Comparison of ENCODE assay signal across 13 cellular contexts in genomic region chr10:96675846-96676245, GRCh38. TPM values are rescaled to one million over a fixed set of nuclear protein-coding genes. Genes with fewer than 3 reads are reported as not detected.
"Had no signal": no experiment of that assay in that cellular context is flagged by ENCODE, and none has a peak within 500 bp of the region (broad histone marks: within the 10 kb centered on the region; RNA-seq: fewer than 3 reads in every experiment).

No MANE protein-coding gene starts in this region.

- DNase-seq: activated CD4-positive, alpha-beta T cell treated with anti-CD3 and anti-CD28 coated beads, Interleukin-2, amount 50 U/mL, for 4 hours; activated CD4-positive, CD25-positive, alpha-beta regulatory T cell treated with anti-CD3 and anti-CD28 coated beads, Interleukin-2, amount 50 U/mL, for 72 hours; activated gamma-delta T cell; activated naive CD8-positive, alpha-beta T cell treated with anti-CD3 and anti-CD28 coated beads, Interleukin-2, amount 10 ng/mL, durations not matched to agents 7 days and 5 days; activated T-cell treated with anti-CD3 and anti-CD28 coated beads, Interleukin-2, amount 50 U/mL, for 4 hours; aorta; dorsolateral prefrontal cortex; left cardiac atrium; nephron progenitor cell; stimulated activated CD4-positive, alpha-beta T cell treated with anti-CD3 and anti-CD28 coated beads, Interleukin-15, amount 100 ng/mL, for 24 hours; transverse colon had no signal

- H3K27ac ChIP-seq: dorsolateral prefrontal cortex, transverse colon had no signal

- H3K27me3 ChIP-seq: dorsolateral prefrontal cortex, transverse colon had no signal

- H3K36me3 ChIP-seq: transverse colon had no signal

- H3K9me3 ChIP-seq: transverse colon had no signal

- H3K4me3 ChIP-seq: dorsolateral prefrontal cortex, transverse colon had no signal

- ATAC-seq: activated T-cell treated with anti-CD3 and anti-CD28 coated beads, Interleukin-2, amount 50 U/mL, for 4 hours; esophagus mucosa; left cardiac atrium had no signal

RNA-seq across cellular contexts. Expression of gene PIK3AP1, which starts 44.5 kb away (rescaled TPM):
- total RNA-seq: lung microvascular endothelial cell had no signal
